Comparison of ENCODE assay signal across 25 cellular contexts in the genomic region with DNA sequence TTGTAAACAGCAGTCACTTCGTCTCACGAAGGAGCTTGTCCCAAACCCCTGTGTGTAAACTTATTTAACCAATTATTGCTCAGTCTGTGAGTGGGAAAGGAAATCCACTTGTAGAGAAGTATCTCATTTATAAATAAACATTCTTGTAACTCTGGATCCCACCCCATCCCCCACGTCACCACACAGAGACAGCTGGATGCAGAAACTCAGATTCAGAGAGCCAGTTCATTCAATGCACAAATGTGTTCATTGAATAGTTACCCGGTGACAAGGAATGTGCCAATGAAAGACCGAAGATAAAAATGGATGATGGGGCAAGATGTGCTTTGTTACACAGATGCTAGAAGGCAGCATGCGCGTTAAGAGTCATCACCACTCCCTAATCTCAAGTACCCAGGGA. TPM values are rescaled to one million over a fixed set of nuclear protein-coding genes. Genes with fewer than 3 reads are reported as not detected.
DNase-seq lines count a peak whose midpoint lies in the region; TF ChIP-seq lines count a peak whose summit lies in the region.
"Had no signal": no experiment of that assay in that cellular context is flagged by ENCODE, and none has a peak within 500 bp of the region (broad histone marks: within the 10 kb centered on the region; RNA-seq: fewer than 3 reads in every experiment).

No MANE protein-coding gene starts in this region.

- H3K4me1 ChIP-seq in fibroblast of lung (ENCODE audit: control insufficient read depth, extremely low read depth, insufficient read depth, low read length), result no peaks in the 10 kb centered on the region
- peaks cover 2 to 6% of the 10 kb centered on the region in 2 donors for H3K4me1 ChIP-seq in neuronal stem cell (ENCODE audit: control insufficient read depth in 2 of 2, insufficient read depth in 1 of 2, low read depth in 1 of 2, low read length in 2 of 2)
- H3K4me1 ChIP-seq: adrenal gland, gastroesophageal sphincter had no signal

- H3K18ac ChIP-seq in neuronal stem cell (ENCODE audit: low read length), result no peak overlapping the region

- H3K4me2 ChIP-seq in fibroblast of lung (ENCODE audit: extremely low read depth, insufficient read depth, low read length) (no peak overlapping the region), neuronal stem cell (ENCODE audit: insufficient read depth, low read length, poor library complexity, severe bottlenecking) (no peak overlapping the region)
- H3K4me2 ChIP-seq: SK-N-SH had no signal

- H4K8ac ChIP-seq in neuronal stem cell (ENCODE audit: low read depth, low read length), result no peak overlapping the region

- H4K91ac ChIP-seq in neuronal stem cell (ENCODE audit: low read depth, low read length, poor library complexity), result no peak overlapping the region

- H3K79me1 ChIP-seq in neuronal stem cell (ENCODE audit: low read depth, low read length), result no peaks in the 10 kb centered on the region

- H3K36me3 ChIP-seq in fibroblast of lung (ENCODE audit: control insufficient read depth, insufficient read depth, low read length), result no peaks in the 10 kb centered on the region
- H3K36me3 ChIP-seq in neuronal stem cell (replicated peaks in 1 of 2; ENCODE audit: control insufficient read depth in 2 of 2, insufficient read depth in 2 of 2, low read length in 2 of 2), result no peaks in the 10 kb centered on the region
- H3K36me3 ChIP-seq: adrenal gland, cardiac muscle cell, gastroesophageal sphincter had no signal

- no peak overlapping the region for H3K4me3 ChIP-seq in fibroblast of lung (replicated peaks in 1 of 4; ENCODE audit: control extremely low read depth in 1 of 4, insufficient read depth in 1 of 4, low read depth in 3 of 4, low read length in 4 of 4)
- peak overlapping the region in 1 of 2 donors; percentile 12 for H3K4me3 ChIP-seq in neuronal stem cell (ENCODE audit: low read length in 2 of 2)
- H3K4me3 ChIP-seq: adrenal gland, cardiac muscle cell, gastroesophageal sphincter had no signal

- TF ChIP-seq CTCF in fibroblast of lung (conservative IDR thresholded peaks at IDR 0.05 in 1 of 2, IDR thresholded peaks at IDR 0.05 in 1 of 2; ENCODE audit: low read depth in 1 of 2, low read length in 2 of 2) (no peak), GM13976 (IDR thresholded peaks at IDR 0.05; ENCODE audit: borderline replicate concordance, control extremely low read depth, extremely low read depth, insufficient read depth, missing control alignments) (no peak)

- H2BK15ac ChIP-seq in neuronal stem cell (ENCODE audit: low read length), result no peak overlapping the region

- H2AFZ ChIP-seq in fibroblast of lung (ENCODE audit: low read length) (no peak overlapping the region), neuronal stem cell (ENCODE audit: low read length) (peak overlapping the region; percentile 96)

- H3K9ac ChIP-seq in fibroblast of lung (ENCODE audit: insufficient read depth, low read length) (no peak overlapping the region), neuronal stem cell (ENCODE audit: low read depth, low read length, poor library complexity) (no peak overlapping the region)
- H3K9ac ChIP-seq: SK-N-SH had no signal

- H3K9me3 ChIP-seq in fibroblast of lung (ENCODE audit: control insufficient read depth, insufficient read depth, low read depth, low read length) (no peaks in the 10 kb centered on the region), neuronal stem cell (replicated peaks in 1 of 2; ENCODE audit: control insufficient read depth in 2 of 2, insufficient read depth in 1 of 2, low read depth in 1 of 2, low read length in 2 of 2) (no peaks in the 10 kb centered on the region)
- H3K9me3 ChIP-seq: adrenal gland, gastroesophageal sphincter, SK-N-SH had no signal

- no peak overlapping the region for H3K27ac ChIP-seq in fibroblast of lung (ENCODE audit: insufficient read depth, low read length)
- no peak overlapping the region for H3K27ac ChIP-seq in neuronal stem cell (replicated peaks; ENCODE audit: low read length)
- H3K27ac ChIP-seq: adrenal gland, cardiac muscle cell, epithelial cell of prostate, gastroesophageal sphincter had no signal

- H4K20me1 ChIP-seq in fibroblast of lung (ENCODE audit: control insufficient read depth, extremely low read depth, insufficient read depth, low read length), result no peaks in the 10 kb centered on the region

- H3K79me2 ChIP-seq in fibroblast of lung (ENCODE audit: control insufficient read depth, insufficient read depth, low read length), result no peaks in the 10 kb centered on the region

- in situ Hi-C loops in GM13976 (cut with MboI; ENCODE audit: low sequenced_read_pairs, unreplicated experiment), result no loop called here

- H2BK12ac ChIP-seq in neuronal stem cell (ENCODE audit: low read length), result no peak overlapping the region

- DNase-seq in DMS53 (lab: John Stamatoyannopoulos, UW) (peak; percentile 53), NCI-H2227 (lab: John Stamatoyannopoulos, UW; ENCODE audit: unreplicated experiment) (peak; percentile 22), fibroblast of lung (ENCODE audit: low read depth in 2 of 2) (peak; percentile 20 to 33), neuronal stem cell (ENCODE audit: low spot score) (no peak), epidermal melanocyte (ENCODE audit: insufficient read length, low spot score) (no peak), GM13976 (ENCODE audit: low spot score) (no peak), NCI-H1092 treated with DMSO at 0.1 percent for 48 hours (lab: John Stamatoyannopoulos, UW) (no peak)
- no peak for DNase-seq in stimulated activated CD4-positive, alpha-beta T cell treated with anti-CD3 and anti-CD28 coated beads, Interleukin-12 subunit alpha, Interleukin-12 subunit beta, amount 100 ng/mL, for 4 hours
- DNase-seq: activated CD4-positive, alpha-beta T cell treated with anti-CD3 and anti-CD28 coated beads, Interleukin-2, amount 50 U/mL, for 48 hours; activated effector memory CD4-positive, alpha-beta T cell treated with anti-CD3 and anti-CD28 coated beads, Interleukin-2, amount 50 U/mL, for 16 hours; adrenal gland; CD4-positive, CD25-positive, alpha-beta regulatory T cell; GOT3; MM.1S; NCI-H226; nephron progenitor cell; SK-N-SH had no signal

- H3K27me3 ChIP-seq in fibroblast of lung (ENCODE audit: control insufficient read depth, insufficient read depth, low read length) (no peaks in the 10 kb centered on the region), neuronal stem cell (ENCODE audit: control insufficient read depth in 3 of 3, insufficient read depth in 3 of 3, low read depth in 1 of 3, low read length in 3 of 3) (no peaks in the 10 kb centered on the region)
- H3K27me3 ChIP-seq: adrenal gland, cardiac muscle cell had no signal

- H3K14ac ChIP-seq in neuronal stem cell (ENCODE audit: low read length), result no peak overlapping the region

- H2AK5ac ChIP-seq in neuronal stem cell (ENCODE audit: low read depth, low read length), result no peak overlapping the region

- WGBS in neuronal stem cell (ENCODE audit: extremely low coverage in 2 of 2, insufficient read length in 2 of 2, insufficient replicate concordance in 1 of 2), 2 donors, result no CpG with 5 or more reads among the region's 7 CpGs

- no peak overlapping the region for H2BK5ac ChIP-seq in neuronal stem cell (ENCODE audit: low read length)

- H3K23ac ChIP-seq in neuronal stem cell (ENCODE audit: low read depth, low read length, poor library complexity), result no peak overlapping the region

- no peak overlapping the region for H3K4ac ChIP-seq in neuronal stem cell (ENCODE audit: low read length)

- H2BK120ac ChIP-seq in neuronal stem cell (ENCODE audit: low read depth, low read length), result no peak overlapping the region

RNA-seq across cellular contexts. Expression of gene OCM, which starts 8.3 kb away (rescaled TPM):
- not detected in 2 replicates for total RNA-seq in fibroblast of lung
- polyA plus RNA-seq in fibroblast of lung, result not detected in 2 replicates
- polyA plus RNA-seq in fibroblast of lung (2012), result not detected in 2 replicates
- not detected in 2 replicates for polyA minus RNA-seq in fibroblast of lung (ENCODE audit: low replicate concordance)
- 0.22 TPM for polyA plus RNA-seq in neuronal stem cell (2013, experiment 1 of 2)
- 0.08 TPM for polyA plus RNA-seq in neuronal stem cell (2013, experiment 2 of 2)
- total RNA-seq: adrenal gland, cardiac muscle cell, gastroesophageal sphincter, mesenteric fat pad, renal cortical epithelial cell, RPMI7951, temporal lobe, WTC11 had no signal
- polyA plus RNA-seq: SK-N-SH had no signal

RNA-seq across cellular contexts. Expression of gene CCZ1, which starts 26.2 kb away (rescaled TPM):
- total RNA-seq in fibroblast of lung, result 35.7 and 41.8 TPM in 2 replicates
- polyA plus RNA-seq in fibroblast of lung, result 45.8 and 65.1 TPM in 2 replicates
- 28.1 and 41.1 TPM in 2 replicates for polyA plus RNA-seq in fibroblast of lung (2012)
- 5.3 and 6.7 TPM in 2 replicates for polyA minus RNA-seq in fibroblast of lung (ENCODE audit: low replicate concordance)
- 82.0 TPM for polyA plus RNA-seq in neuronal stem cell (2013, experiment 1 of 2)
- 84.9 TPM for polyA plus RNA-seq in neuronal stem cell (2013, experiment 2 of 2)

Comparison
In these comparisons a context has a peak if more than half of its experiments do, and no peak if none do; other contexts are left out.
1. DNase-seq: peak in DMS53 (single experiment), NCI-H2227 (single experiment) and fibroblast of lung (2 of 2); none in neuronal stem cell (single experiment), epidermal melanocyte (single experiment), GM13976 (single experiment), NCI-H1092 treated with DMSO at 0.1 percent for 48 hours (single experiment) and stimulated activated CD4-positive, alpha-beta T cell treated with anti-CD3 and anti-CD28 coated beads, Interleukin-12 subunit alpha, Interleukin-12 subunit beta, amount 100 ng/mL, for 4 hours (single experiment).